ENCODE assay signal across 1 cellular context in the genomic region with DNA sequence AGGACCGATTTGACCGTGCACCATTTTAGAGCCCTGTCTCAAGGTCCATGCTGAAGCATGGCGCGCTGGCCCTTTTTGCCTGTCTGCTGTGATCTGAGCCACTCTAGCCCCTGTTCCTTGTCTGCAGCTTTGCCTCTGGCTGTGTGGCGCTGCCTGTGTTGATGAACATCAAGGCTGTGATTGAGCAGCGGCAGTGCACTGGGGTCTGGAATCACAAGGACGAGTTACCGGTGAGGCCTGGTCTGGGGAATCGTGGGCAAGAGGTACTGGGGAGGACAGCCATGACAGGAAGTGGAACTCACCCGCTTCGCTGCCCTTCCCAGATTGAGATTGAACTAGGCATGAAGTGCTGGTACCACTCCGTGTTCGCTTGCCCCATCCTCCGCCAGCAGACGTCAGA.
TF ChIP-seq lines count a peak whose summit lies in the region.

No MANE protein-coding gene starts in this region.

TF ChIP-seq in H1, 55 proteins besides CTCF, POLR2A, EP300 and RAD21:
- TF ChIP-seq POLR2AphosphoS5 (IDR thresholded peaks at IDR 0.05; ENCODE audit: low read depth, low read length) (peak; percentile 34; the same call in 1 of the 2 replicates), CHD1 (IDR thresholded peaks at IDR 0.05; ENCODE audit: low read depth, low read length) (no peak)
